Comparison of ENCODE assay signal across 13 cellular contexts in genomic region chr7:128910569-128910945, GRCh38. TPM values are rescaled to one million over a fixed set of nuclear protein-coding genes. Genes with fewer than 3 reads are reported as not detected.
A peak's percentile ranks its signal among the peaks of the same experiment; 100 is the strongest.
DNase-seq lines count a peak whose midpoint lies in the region; ATAC-seq and TF ChIP-seq lines count a peak whose summit lies in the region.
"Had no signal": no experiment of that assay in that cellular context is flagged by ENCODE, and none has a peak within 500 bp of the region (broad histone marks: within the 10 kb centered on the region; RNA-seq: fewer than 3 reads in every experiment).

KCP (minus strand) TSS chr7:128910709; CDS start chr7:128910676, 33 bp downstream.

- H3K27me3 ChIP-seq in heart right ventricle (peaks cover 5 to 74% (median 70%) of the 10 kb centered on the region in 7 donors), osteoblast (ENCODE audit: insufficient read depth, low read length) (peaks cover 72% of the 10 kb centered on the region)

- peaks cover 0 to 30% (median 16%) of the 10 kb centered on the region in 9 donors for H3K4me1 ChIP-seq in heart right ventricle
- no peaks in the 10 kb centered on the region for H3K4me1 ChIP-seq in osteoblast (ENCODE audit: insufficient read depth, low read length)

- DNase-seq in AG10803 (ENCODE audit: low read depth) (no peak), T-helper 17 cell (no peak), heart right ventricle (no peak), osteoblast (ENCODE audit: insufficient read length, low spot score, missing footprints) (no peak), GF-D8 (lab: John Stamatoyannopoulos, UW) (no peak)
- DNase-seq in activated CD8-positive, alpha-beta memory T cell treated with anti-CD3 and anti-CD28 coated beads, Interleukin-2, amount 50 U/mL, for 48 hours: no peak
- DNase-seq: activated naive CD8-positive, alpha-beta T cell treated with anti-CD3 and anti-CD28 coated beads, Interleukin-2, amount 10 ng/mL, durations not matched to agents 7 days and 5 days; COR-L47; immature natural killer cell; NCI-H1436; T1000 had no signal

- H3K79me2 ChIP-seq in osteoblast (ENCODE audit: insufficient read depth, low read length): no peaks in the 10 kb centered on the region

- peak within 1 kb of the TSS; percentile 25 for H2AFZ ChIP-seq in osteoblast (ENCODE audit: low read length)

- ATAC-seq in T-helper 17 cell: no peak
- ATAC-seq in heart right ventricle: peak in 2 of 8 donors; percentile 14 to 32
- no peak for ATAC-seq in HG02763 (IDR thresholded peaks at IDR 0.05; ENCODE audit: unreplicated experiment)
- ATAC-seq in GM19452 (IDR thresholded peaks at IDR 0.05; ENCODE audit: unreplicated experiment): no peak

- H3K9me3 ChIP-seq in T-helper 17 cell (ENCODE audit: control insufficient read depth, low read length, poor library complexity, severe bottlenecking) (no peaks in the 10 kb centered on the region), heart right ventricle (no peaks in the 10 kb centered on the region), osteoblast (ENCODE audit: low read depth, low read length) (no peaks in the 10 kb centered on the region)

- peak within 1 kb of the TSS; percentile 13 for H3K4me2 ChIP-seq in osteoblast (ENCODE audit: insufficient read depth, low read length)

- H3K36me3 Mint-ChIP-seq in T-helper 17 cell (ENCODE audit: low read depth): peaks cover 5% of the 10 kb centered on the region
- H3K36me3 Mint-ChIP-seq: activated naive CD8-positive, alpha-beta T cell treated with anti-CD3 and anti-CD28 coated beads, Interleukin-2, amount 10 ng/mL, durations not matched to agents 7 days and 5 days; immature natural killer cell had no signal

- H3K4me3 Mint-ChIP-seq in T-helper 17 cell: no peak within 1 kb of the TSS
- H3K4me3 Mint-ChIP-seq: activated naive CD8-positive, alpha-beta T cell treated with anti-CD3 and anti-CD28 coated beads, Interleukin-2, amount 10 ng/mL, durations not matched to agents 7 days and 5 days; immature natural killer cell had no signal

- H3K27ac Mint-ChIP-seq in T-helper 17 cell: peak within 1 kb of the TSS; percentile 3
- H3K27ac Mint-ChIP-seq: immature natural killer cell had no signal

- H3K27me3 Mint-ChIP-seq in T-helper 17 cell: peaks cover 74% of the 10 kb centered on the region

- peak within 1 kb of the TSS; percentile 23; the same call in 1 of the 2 replicates for H3K4me3 ChIP-seq in AG10803 (ENCODE audit: low read length)
- peak within 1 kb of the TSS; percentile 7 to 46 (median 35) for H3K4me3 ChIP-seq in heart right ventricle
- peak within 1 kb of the TSS; percentile 33 for H3K4me3 ChIP-seq in osteoblast (ENCODE audit: insufficient read depth, low read length)

- no peaks in the 10 kb centered on the region for H4K20me1 ChIP-seq in osteoblast (ENCODE audit: insufficient read depth, low read length)

- H3K36me3 ChIP-seq in heart right ventricle (no peaks in the 10 kb centered on the region), osteoblast (ENCODE audit: insufficient read depth, low read length) (no peaks in the 10 kb centered on the region)

- peaks cover 11% of the 10 kb centered on the region for H3K4me1 Mint-ChIP-seq in T-helper 17 cell

- H3K27ac ChIP-seq in heart right ventricle (peak within 1 kb of the TSS in 2 of 10 donors; percentile 22 to 29), osteoblast (ENCODE audit: low read depth, low read length) (no peak within 1 kb of the TSS)

- 18 to 21% methylated on average over 34 of the region's 34 CpGs for WGBS in heart right ventricle, 2 donors

- intact Hi-C loops in heart right ventricle (cut with DNase I): no loop called here

- TF ChIP-seq CTCF in AG10803 (conservative IDR thresholded peaks at IDR 0.05; ENCODE audit: low read length) (no peak), heart right ventricle (IDR thresholded peaks at IDR 0.05) (no peak), osteoblast (IDR thresholded peaks at IDR 0.05; ENCODE audit: extremely low read depth, low read depth, low read length) (no peak)

RNA-seq across cellular contexts. Expression of gene KCP, which starts in this region (rescaled TPM):
- total RNA-seq in T-helper 17 cell (1 to 10 TPM in 1 of 2 donors, under 1 TPM in 1; 0.23 to 1.2 TPM), heart right ventricle (under 1 TPM; 0.09 to 0.42 (median 0.27) TPM), osteoblast (0.88 and 1.1 TPM in 2 replicates)
- under 1 TPM; 0.23 to 0.44 TPM for polyA plus RNA-seq in heart right ventricle
